ENCODE assay signal across 1 cellular context in the genomic region with DNA sequence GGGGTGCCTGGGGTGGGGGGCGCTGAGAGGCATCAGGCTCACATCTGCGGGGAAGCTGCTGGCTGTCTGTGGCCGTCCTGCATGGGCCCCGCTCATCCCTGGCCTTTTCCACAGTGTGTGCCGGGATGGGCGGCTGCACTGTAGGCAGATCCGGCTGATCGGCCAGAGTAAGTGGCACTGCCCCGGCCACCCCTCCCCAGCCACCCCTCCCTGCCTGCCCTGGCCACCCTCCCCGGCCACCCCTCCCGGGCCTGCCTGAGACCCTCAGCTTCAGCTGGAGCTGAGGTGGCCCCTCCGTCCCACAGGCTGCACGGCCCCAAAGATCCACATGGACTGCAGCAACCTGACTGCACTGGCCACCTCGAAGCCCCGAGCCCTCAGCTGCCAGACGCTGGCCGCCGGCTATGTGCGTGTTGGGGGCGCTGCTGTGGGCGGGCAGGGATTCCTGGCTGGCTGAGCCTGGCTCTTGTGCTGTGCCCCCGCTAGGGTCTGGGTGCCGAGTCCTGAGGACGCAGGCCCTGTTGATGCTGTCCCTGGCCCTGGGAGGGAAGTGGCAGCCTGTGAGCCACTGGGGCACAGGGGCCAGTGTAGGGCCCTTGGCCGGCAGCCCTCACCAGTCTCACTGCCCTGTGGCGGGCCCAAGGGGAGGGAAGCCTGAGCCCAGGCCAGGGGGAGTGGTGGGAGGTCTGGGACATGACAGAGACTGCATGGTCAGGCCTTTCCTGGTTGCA.
TF ChIP-seq lines count a peak whose summit lies in the region.

No MANE protein-coding gene starts in this region.

TF ChIP-seq in H1, 55 proteins besides CTCF, POLR2A, EP300 and RAD21 (continued from another document):
- TF ChIP-seq CHD7 (IDR thresholded peaks at IDR 0.05; ENCODE audit: insufficient replicate concordance, low read length) (no peak), KDM5A (IDR thresholded peaks at IDR 0.05; ENCODE audit: low read length) (no peak), SP1 (IDR thresholded peaks at IDR 0.05; ENCODE audit: low read depth, low read length) (no peak), GABPA (IDR thresholded peaks at IDR 0.05; ENCODE audit: borderline replicate concordance, insufficient read depth, low read length) (no peak), TBP (IDR thresholded peaks at IDR 0.05; ENCODE audit: low read depth, low read length) (no peak), GTF2F1 (IDR thresholded peaks at IDR 0.05; ENCODE audit: borderline replicate concordance, low read depth, low read length) (no peak), POLR2AphosphoS5 (IDR thresholded peaks at IDR 0.05; ENCODE audit: low read depth, low read length) (no peak), CEBPB (IDR thresholded peaks at IDR 0.05; ENCODE audit: low read depth, low read length) (no peak), EZH2 (IDR thresholded peaks at IDR 0.05; ENCODE audit: low read depth, low read length, severe bottlenecking) (no peak), KDM4A (IDR thresholded peaks at IDR 0.05; ENCODE audit: low read depth, low read length, severe bottlenecking) (no peak), RBBP5 (IDR thresholded peaks at IDR 0.05; ENCODE audit: borderline replicate concordance, low read depth, low read length) (no peak), SIX5 (IDR thresholded peaks at IDR 0.05; ENCODE audit: low read depth, low read length) (no peak)
- TF ChIP-seq, protein P1, sequence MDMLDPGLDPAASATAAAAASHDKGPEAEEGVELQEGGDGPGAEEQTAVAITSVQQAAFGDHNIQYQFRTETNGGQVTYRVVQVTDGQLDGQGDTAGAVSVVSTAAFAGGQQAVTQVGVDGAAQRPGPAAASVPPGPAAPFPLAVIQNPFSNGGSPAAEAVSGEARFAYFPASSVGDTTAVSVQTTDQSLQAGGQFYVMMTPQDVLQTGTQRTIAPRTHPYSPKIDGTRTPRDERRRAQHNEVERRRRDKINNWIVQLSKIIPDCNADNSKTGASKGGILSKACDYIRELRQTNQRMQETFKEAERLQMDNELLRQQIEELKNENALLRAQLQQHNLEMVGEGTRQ (IDR thresholded peaks at IDR 0.05; ENCODE audit: low read length): no peak
